Comparison of ENCODE assay signal across 12 cellular contexts in the genomic region with DNA sequence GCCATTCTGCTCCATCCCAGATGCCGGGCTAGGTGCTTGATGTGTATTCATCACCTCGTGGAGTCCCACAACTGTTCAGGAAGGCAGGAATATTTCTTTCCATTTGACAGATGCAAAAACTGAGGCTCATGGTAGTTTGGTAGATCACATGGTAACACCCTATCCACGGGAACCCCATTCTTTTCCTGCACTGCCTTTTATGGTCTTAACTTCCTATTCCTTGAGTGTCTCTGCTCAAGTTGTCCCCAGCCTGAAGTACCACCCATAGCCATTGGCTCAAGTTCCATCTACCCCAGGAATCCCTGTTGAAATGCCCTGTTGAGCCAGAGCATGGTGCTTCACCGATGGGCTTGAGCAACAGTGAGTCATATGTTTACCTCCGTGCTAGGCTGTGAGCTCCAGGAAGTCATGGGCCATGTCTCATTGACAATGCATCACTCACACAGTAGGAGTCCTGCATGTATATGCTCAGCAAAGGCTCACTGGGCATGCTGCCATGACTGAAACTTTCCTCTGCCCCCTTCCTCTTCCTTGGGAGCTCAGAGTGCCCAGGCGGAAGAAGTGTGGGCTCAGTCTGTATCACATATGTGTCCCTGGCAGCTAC.
DNase-seq lines count a peak whose midpoint lies in the region; ATAC-seq and TF ChIP-seq lines count a peak whose summit lies in the region.
"Had no signal": no experiment of that assay in that cellular context is flagged by ENCODE, and none has a peak within 500 bp of the region (broad histone marks: within the 10 kb centered on the region; RNA-seq: fewer than 3 reads in every experiment).

No MANE protein-coding gene starts in this region.

- H3K9ac ChIP-seq in fibroblast of lung (ENCODE audit: insufficient read depth, low read length) (no peak overlapping the region), subcutaneous abdominal adipose tissue (ENCODE audit: low read length in 5 of 5) (no peak overlapping the region)
- H3K9ac ChIP-seq: BLaER1 had no signal

- DNase-seq in NCI-H748 (lab: John Stamatoyannopoulos, UW; ENCODE audit: unreplicated experiment) (peak; percentile 22), NCI-H748 treated with DMSO at 0.1 percent for 48 hours (lab: John Stamatoyannopoulos, UW) (no peak), Panc1 (ENCODE audit: low read depth, low spot score) (peak; percentile 88), fibroblast of lung (ENCODE audit: low read depth in 2 of 2) (peak; percentile 90 to 95), pons (ENCODE audit: low spot score) (no peak), BE2C (no peak)
- DNase-seq: naive thymus-derived CD8-positive, alpha-beta T cell; NCI-H1436 treated with DMSO at 0.1 percent for 48 hours; stimulated activated CD4-positive, alpha-beta T cell treated with anti-CD3 and anti-CD28 coated beads, Interleukin-4, amount 100 ng/mL, for 1 hour had no signal

- no peaks in the 10 kb centered on the region for H3K27me3 ChIP-seq in Panc1 (ENCODE audit: control insufficient read depth, insufficient read depth, low read length)
- H3K27me3 ChIP-seq in fibroblast of lung (ENCODE audit: control insufficient read depth, insufficient read depth, low read length): no peaks in the 10 kb centered on the region
- H3K27me3 ChIP-seq in subcutaneous abdominal adipose tissue (ENCODE audit: control insufficient read depth in 5 of 5, insufficient read depth in 4 of 5, low read length in 5 of 5): peaks cover 0 to 3% (median 0%) of the 10 kb centered on the region in 5 donors
- H3K27me3 ChIP-seq in BE2C: no peaks in the 10 kb centered on the region
- H3K27me3 ChIP-seq: BLaER1 had no signal

- CTCF ChIA-PET in Panc1 (lab: Charles Lee): interaction anchor here (1.2 kb wide), 1 partner anchor 525 kb away, joined by 3 read pairs; no protein-coding TSS in a partner anchor

- no TSS peak for BruUV-seq in Panc1 (replicated peaks; lab: Mats Ljungman, UMichigan)

- intact Hi-C loops in Panc1 (cut with micrococcal nuclease; ENCODE audit: unreplicated experiment): no loop called here

- H3K27ac ChIP-seq in Panc1 (ENCODE audit: low read length) (peak overlapping the region; percentile 76), fibroblast of lung (ENCODE audit: insufficient read depth, low read length) (peak overlapping the region; percentile 77), subcutaneous abdominal adipose tissue (ENCODE audit: low read depth, low read length) (peak overlapping the region; percentile 93)
- H3K27ac ChIP-seq: BLaER1 had no signal

- H3K9me3 ChIP-seq in Panc1 (ENCODE audit: control insufficient read depth, insufficient read depth, low read depth, low read length): no peaks in the 10 kb centered on the region
- no peaks in the 10 kb centered on the region for H3K9me3 ChIP-seq in fibroblast of lung (ENCODE audit: control insufficient read depth, insufficient read depth, low read depth, low read length)
- H3K9me3 ChIP-seq in subcutaneous abdominal adipose tissue (ENCODE audit: control insufficient read depth in 5 of 5, low read length in 5 of 5): no peaks in the 10 kb centered on the region
- no peaks in the 10 kb centered on the region for H3K9me3 ChIP-seq in BE2C
- H3K9me3 ChIP-seq: BLaER1 had no signal

- H3K4me1 ChIP-seq in Panc1 (ENCODE audit: control insufficient read depth, insufficient read depth, low read length) (peaks cover 42% of the 10 kb centered on the region), fibroblast of lung (ENCODE audit: control insufficient read depth, extremely low read depth, insufficient read depth, low read length) (peaks cover 24% of the 10 kb centered on the region), subcutaneous abdominal adipose tissue (ENCODE audit: control insufficient read depth in 5 of 5, insufficient read depth in 5 of 5, low read length in 5 of 5) (peaks cover 6 to 34% (median 23%) of the 10 kb centered on the region in 5 donors), BE2C (peaks cover 7% of the 10 kb centered on the region)

- ATAC-seq in Panc1 (peak; percentile 94), GM21619 (IDR thresholded peaks at IDR 0.05; ENCODE audit: unreplicated experiment) (no peak)
- ATAC-seq: naive thymus-derived CD8-positive, alpha-beta T cell had no signal

- H3K4me3 ChIP-seq in Panc1 (ENCODE audit: low read depth in 2 of 2, low read length in 2 of 2): no peak overlapping the region
- no peak overlapping the region for H3K4me3 ChIP-seq in fibroblast of lung (replicated peaks in 1 of 4; ENCODE audit: control extremely low read depth in 1 of 4, insufficient read depth in 1 of 4, low read depth in 3 of 4, low read length in 4 of 4)
- H3K4me3 ChIP-seq in subcutaneous abdominal adipose tissue (ENCODE audit: low read depth in 1 of 5, low read length in 5 of 5): no peak overlapping the region
- H3K4me3 ChIP-seq in BE2C (ENCODE audit: low read depth, low read length): no peak overlapping the region
- H3K4me3 ChIP-seq: BLaER1 had no signal

- H3K36me3 ChIP-seq in Panc1 (ENCODE audit: control insufficient read depth, insufficient read depth, low read length) (no peaks in the 10 kb centered on the region), fibroblast of lung (ENCODE audit: control insufficient read depth, insufficient read depth, low read length) (no peaks in the 10 kb centered on the region), subcutaneous abdominal adipose tissue (ENCODE audit: control insufficient read depth in 5 of 5, insufficient read depth in 5 of 5, low read length in 5 of 5) (no peaks in the 10 kb centered on the region), BE2C (no peaks in the 10 kb centered on the region)
- H3K36me3 ChIP-seq: BLaER1 had no signal

- POLR2A ChIA-PET in Panc1 (lab: Charles Lee): no interaction called here

- H3K4me2 ChIP-seq in fibroblast of lung (ENCODE audit: extremely low read depth, insufficient read depth, low read length): peak overlapping the region; percentile 51
- H3K4me2 ChIP-seq: BLaER1 had no signal

- H3K79me2 ChIP-seq in fibroblast of lung (ENCODE audit: control insufficient read depth, insufficient read depth, low read length): no peaks in the 10 kb centered on the region

- H2AFZ ChIP-seq in fibroblast of lung (ENCODE audit: low read length): no peak overlapping the region

- no peaks in the 10 kb centered on the region for H4K20me1 ChIP-seq in fibroblast of lung (ENCODE audit: control insufficient read depth, extremely low read depth, insufficient read depth, low read length)
- H4K20me1 ChIP-seq: BLaER1 had no signal

- no peak for TF ChIP-seq CTCF in Panc1 (IDR thresholded peaks at IDR 0.05)
- TF ChIP-seq CTCF in fibroblast of lung (conservative IDR thresholded peaks at IDR 0.05 in 1 of 2, IDR thresholded peaks at IDR 0.05 in 1 of 2; ENCODE audit: low read depth in 1 of 2, low read length in 2 of 2): no peak
- no peak for TF ChIP-seq CTCF in BE2C (IDR thresholded peaks at IDR 0.05; ENCODE audit: low read depth, low read length)

- in situ Hi-C loops in Panc1 (cut with HindIII; ENCODE audit: low pct_unique_long_range_greater_than_20kb, low sequenced_read_pairs): no loop called here

Comparison
In these comparisons a context has a peak if more than half of its experiments do, and no peak if none do; other contexts are left out.
1. DNase-seq: peak in NCI-H748 (single experiment), Panc1 (single experiment) and fibroblast of lung (2 of 2); none in NCI-H748 treated with DMSO at 0.1 percent for 48 hours (single experiment), pons (single experiment) and BE2C (single experiment).
2. Peak in every context shown above with its lines, with median percentiles within 50 percentile points of each other: H3K27ac ChIP-seq.